In genomic region chr20:45432294-45432693, GRCh38 we compare ENCODE assay signal across 1 cellular context.
TF ChIP-seq lines count a peak whose summit lies in the region.

No MANE protein-coding gene starts in this region.

TF ChIP-seq in GM12878, 131 proteins besides CTCF, POLR2A, EP300 and RAD21:
- TF ChIP-seq IKZF2 (IDR thresholded peaks at IDR 0.05), result peak; percentile 68 to 69; a peak in 3 of 4 replicates
- TF ChIP-seq, protein P1, sequence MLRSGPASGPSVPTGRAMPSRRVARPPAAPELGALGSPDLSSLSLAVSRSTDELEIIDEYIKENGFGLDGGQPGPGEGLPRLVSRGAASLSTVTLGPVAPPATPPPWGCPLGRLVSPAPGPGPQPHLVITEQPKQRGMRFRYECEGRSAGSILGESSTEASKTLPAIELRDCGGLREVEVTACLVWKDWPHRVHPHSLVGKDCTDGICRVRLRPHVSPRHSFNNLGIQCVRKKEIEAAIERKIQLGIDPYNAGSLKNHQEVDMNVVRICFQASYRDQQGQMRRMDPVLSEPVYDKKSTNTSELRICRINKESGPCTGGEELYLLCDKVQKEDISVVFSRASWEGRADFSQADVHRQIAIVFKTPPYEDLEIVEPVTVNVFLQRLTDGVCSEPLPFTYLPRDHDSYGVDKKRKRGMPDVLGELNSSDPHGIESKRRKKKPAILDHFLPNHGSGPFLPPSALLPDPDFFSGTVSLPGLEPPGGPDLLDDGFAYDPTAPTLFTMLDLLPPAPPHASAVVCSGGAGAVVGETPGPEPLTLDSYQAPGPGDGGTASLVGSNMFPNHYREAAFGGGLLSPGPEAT (IDR thresholded peaks at IDR 0.05; ENCODE audit: low read depth), result peak; percentile 42
- no peak for TF ChIP-seq MYC (IDR thresholded peaks at IDR 0.05; ENCODE audit: insufficient read depth, insufficient read length, insufficient replicate concordance, low read length, severe bottlenecking)
- no peak for TF ChIP-seq NFXL1 (IDR thresholded peaks at IDR 0.05; ENCODE audit: borderline replicate concordance)
- TF ChIP-seq PKNOX1 (IDR thresholded peaks at IDR 0.05), result peak; percentile 60; the same call in 1 of the 2 replicates
- TF ChIP-seq MAX (IDR thresholded peaks at IDR 0.05; ENCODE audit: low read depth, low read length), result peak; percentile 82
- peak; percentile 44; the same call in 1 of the 2 replicates for TF ChIP-seq YY1 (IDR thresholded peaks at IDR 0.05; ENCODE audit: low read depth, low read length)
- peak; percentile 71; the same call in 1 of the 2 replicates for TF ChIP-seq TCF3 (IDR thresholded peaks at IDR 0.05; ENCODE audit: borderline replicate concordance, insufficient read depth, low read depth, low read length)
- TF ChIP-seq MEF2B (IDR thresholded peaks at IDR 0.05; ENCODE audit: partially characterized antibody, poor library complexity, severe bottlenecking), result peak; percentile 19
- TF ChIP-seq DPF2 (IDR thresholded peaks at IDR 0.05), result peak; percentile 46; the same call in 1 of the 2 replicates
- TF ChIP-seq BHLHE40 (IDR thresholded peaks at IDR 0.05; ENCODE audit: borderline replicate concordance in 1 of 2, low read depth in 2 of 2, low read length in 1 of 2), result peak; percentile 31 to 36; a peak in 1 of 4 replicates
- peak; percentile 51 for TF ChIP-seq EED (IDR thresholded peaks at IDR 0.05; ENCODE audit: low read depth)
- peak in 1 of 2 experiments; percentile 86; a peak in 2 of 4 replicates for TF ChIP-seq ETV6 (conservative IDR thresholded peaks at IDR 0.05 in 1 of 2, IDR thresholded peaks at IDR 0.05 in 1 of 2; ENCODE audit: borderline replicate concordance in 1 of 2, low read depth in 1 of 2)
- TF ChIP-seq PRDM15 (CRISPR knock-in tag; IDR thresholded peaks at IDR 0.05), result no peak
- peak; percentile 61; the same call in 1 of the 2 replicates for TF ChIP-seq TCF12 (IDR thresholded peaks at IDR 0.05; ENCODE audit: low read depth, low read length)
- TF ChIP-seq NFIC (IDR thresholded peaks at IDR 0.05; ENCODE audit: low read depth, low read length), result 0 out of 2 replicates have a peak, but pooled peaks have one; percentile 45
- peak; percentile 45; the same call in 1 of the 2 replicates for TF ChIP-seq FOXM1 (IDR thresholded peaks at IDR 0.05; ENCODE audit: low read depth, low read length)
- no peak for TF ChIP-seq IRF3 (IDR thresholded peaks at IDR 0.05)
- peak; percentile 40 for TF ChIP-seq JUNB (IDR thresholded peaks at IDR 0.05)
- no peak for TF ChIP-seq CHD2 (IDR thresholded peaks at IDR 0.05; ENCODE audit: borderline replicate concordance, low read depth, low read length)
- 0 out of 2 replicates have a peak, but pooled peaks have one; percentile 10 for TF ChIP-seq IRF4 (IDR thresholded peaks at IDR 0.05; ENCODE audit: low read depth, low read length)
- TF ChIP-seq GABPA (IDR thresholded peaks at IDR 0.05; ENCODE audit: low read depth), result peak; percentile 66; the same call in 1 of the 2 replicates
- peak; percentile 59; the same call in 1 of the 2 replicates for TF ChIP-seq SPI1 (IDR thresholded peaks at IDR 0.05; ENCODE audit: borderline replicate concordance, insufficient read depth, low read depth, low read length)
- TF ChIP-seq, protein P2, sequence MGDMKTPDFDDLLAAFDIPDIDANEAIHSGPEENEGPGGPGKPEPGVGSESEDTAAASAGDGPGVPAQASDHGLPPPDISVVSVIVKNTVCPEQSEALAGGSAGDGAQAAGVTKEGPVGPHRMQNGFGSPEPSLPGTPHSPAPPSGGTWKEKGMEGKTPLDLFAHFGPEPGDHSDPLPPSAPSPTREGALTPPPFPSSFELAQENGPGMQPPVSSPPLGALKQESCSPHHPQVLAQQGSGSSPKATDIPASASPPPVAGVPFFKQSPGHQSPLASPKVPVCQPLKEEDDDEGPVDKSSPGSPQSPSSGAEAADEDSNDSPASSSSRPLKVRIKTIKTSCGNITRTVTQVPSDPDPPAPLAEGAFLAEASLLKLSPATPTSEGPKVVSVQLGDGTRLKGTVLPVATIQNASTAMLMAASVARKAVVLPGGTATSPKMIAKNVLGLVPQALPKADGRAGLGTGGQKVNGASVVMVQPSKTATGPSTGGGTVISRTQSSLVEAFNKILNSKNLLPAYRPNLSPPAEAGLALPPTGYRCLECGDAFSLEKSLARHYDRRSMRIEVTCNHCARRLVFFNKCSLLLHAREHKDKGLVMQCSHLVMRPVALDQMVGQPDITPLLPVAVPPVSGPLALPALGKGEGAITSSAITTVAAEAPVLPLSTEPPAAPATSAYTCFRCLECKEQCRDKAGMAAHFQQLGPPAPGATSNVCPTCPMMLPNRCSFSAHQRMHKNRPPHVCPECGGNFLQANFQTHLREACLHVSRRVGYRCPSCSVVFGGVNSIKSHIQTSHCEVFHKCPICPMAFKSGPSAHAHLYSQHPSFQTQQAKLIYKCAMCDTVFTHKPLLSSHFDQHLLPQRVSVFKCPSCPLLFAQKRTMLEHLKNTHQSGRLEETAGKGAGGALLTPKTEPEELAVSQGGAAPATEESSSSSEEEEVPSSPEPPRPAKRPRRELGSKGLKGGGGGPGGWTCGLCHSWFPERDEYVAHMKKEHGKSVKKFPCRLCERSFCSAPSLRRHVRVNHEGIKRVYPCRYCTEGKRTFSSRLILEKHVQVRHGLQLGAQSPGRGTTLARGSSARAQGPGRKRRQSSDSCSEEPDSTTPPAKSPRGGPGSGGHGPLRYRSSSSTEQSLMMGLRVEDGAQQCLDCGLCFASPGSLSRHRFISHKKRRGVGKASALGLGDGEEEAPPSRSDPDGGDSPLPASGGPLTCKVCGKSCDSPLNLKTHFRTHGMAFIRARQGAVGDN (IDR thresholded peaks at IDR 0.05), result peak; percentile 91
- no peak for TF ChIP-seq ZNF207 (IDR thresholded peaks at IDR 0.05; ENCODE audit: borderline replicate concordance)
- 0 out of 2 replicates have a peak, but pooled peaks have one; percentile 51 for TF ChIP-seq CBX5 (IDR thresholded peaks at IDR 0.05; ENCODE audit: low read depth)
- peak; percentile 85 for TF ChIP-seq E2F4 (IDR thresholded peaks at IDR 0.05; ENCODE audit: low read depth, low read length)
- peak; percentile 30; the same call in 1 of the 2 replicates for TF ChIP-seq MTA2 (IDR thresholded peaks at IDR 0.05; ENCODE audit: low read depth)
- TF ChIP-seq YBX1 (IDR thresholded peaks at IDR 0.05), result no peak
- TF ChIP-seq IKZF1 (conservative IDR thresholded peaks at IDR 0.05), result peak; percentile 75; the same call in 1 of the 2 replicates
- peak; percentile 72 for TF ChIP-seq RUNX3 (IDR thresholded peaks at IDR 0.05; ENCODE audit: low read length)
- TF ChIP-seq, protein P3, sequence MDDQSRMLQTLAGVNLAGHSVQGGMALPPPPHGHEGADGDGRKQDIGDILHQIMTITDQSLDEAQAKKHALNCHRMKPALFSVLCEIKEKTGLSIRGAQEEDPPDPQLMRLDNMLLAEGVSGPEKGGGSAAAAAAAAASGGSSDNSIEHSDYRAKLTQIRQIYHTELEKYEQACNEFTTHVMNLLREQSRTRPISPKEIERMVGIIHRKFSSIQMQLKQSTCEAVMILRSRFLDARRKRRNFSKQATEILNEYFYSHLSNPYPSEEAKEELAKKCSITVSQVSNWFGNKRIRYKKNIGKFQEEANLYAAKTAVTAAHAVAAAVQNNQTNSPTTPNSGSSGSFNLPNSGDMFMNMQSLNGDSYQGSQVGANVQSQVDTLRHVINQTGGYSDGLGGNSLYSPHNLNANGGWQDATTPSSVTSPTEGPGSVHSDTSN (IDR thresholded peaks at IDR 0.05; ENCODE audit: insufficient replicate concordance, low read depth, low read length), result no peak
- TF ChIP-seq, protein P4, sequence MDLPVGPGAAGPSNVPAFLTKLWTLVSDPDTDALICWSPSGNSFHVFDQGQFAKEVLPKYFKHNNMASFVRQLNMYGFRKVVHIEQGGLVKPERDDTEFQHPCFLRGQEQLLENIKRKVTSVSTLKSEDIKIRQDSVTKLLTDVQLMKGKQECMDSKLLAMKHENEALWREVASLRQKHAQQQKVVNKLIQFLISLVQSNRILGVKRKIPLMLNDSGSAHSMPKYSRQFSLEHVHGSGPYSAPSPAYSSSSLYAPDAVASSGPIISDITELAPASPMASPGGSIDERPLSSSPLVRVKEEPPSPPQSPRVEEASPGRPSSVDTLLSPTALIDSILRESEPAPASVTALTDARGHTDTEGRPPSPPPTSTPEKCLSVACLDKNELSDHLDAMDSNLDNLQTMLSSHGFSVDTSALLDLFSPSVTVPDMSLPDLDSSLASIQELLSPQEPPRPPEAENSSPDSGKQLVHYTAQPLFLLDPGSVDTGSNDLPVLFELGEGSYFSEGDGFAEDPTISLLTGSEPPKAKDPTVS (IDR thresholded peaks at IDR 0.05; ENCODE audit: low read depth, low read length), result no peak
- 0 out of 2 replicates have a peak, but pooled peaks have one; percentile 48 for TF ChIP-seq PAX5 (IDR thresholded peaks at IDR 0.05; ENCODE audit: borderline replicate concordance, low read depth, low read length)
